1 cellular context compared by ENCODE assay signal in the genomic region with DNA sequence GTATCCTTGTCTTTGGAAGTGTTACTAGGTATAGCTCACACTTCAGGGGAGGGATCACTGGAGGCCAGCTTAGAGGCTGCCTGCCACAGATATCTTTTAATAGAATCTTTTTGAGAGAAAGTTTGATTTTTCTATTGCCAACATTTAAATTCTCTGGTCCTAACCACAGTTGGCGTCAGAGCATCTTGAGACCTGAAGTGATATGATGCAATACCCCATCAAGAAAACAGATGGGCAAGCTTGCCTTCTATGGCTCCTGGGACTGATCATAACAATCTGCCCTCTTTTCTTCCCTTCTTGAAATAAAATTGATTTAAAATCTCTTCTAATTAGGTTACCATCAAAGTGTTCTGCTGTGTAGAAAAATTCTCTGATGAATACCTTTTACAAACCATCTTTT.
TF ChIP-seq lines count a peak whose summit lies in the region.

No MANE protein-coding gene starts in this region.

TF ChIP-seq in H1, 55 proteins besides CTCF, POLR2A, EP300 and RAD21 (continued from another document):
- TF ChIP-seq KDM4A (IDR thresholded peaks at IDR 0.05; ENCODE audit: low read depth, low read length, severe bottlenecking) = no peak
- TF ChIP-seq ASH2L (IDR thresholded peaks at IDR 0.05; ENCODE audit: low read length) = no peak
- TF ChIP-seq CREB1 (IDR thresholded peaks at IDR 0.05) = no peak
